In the genomic region with DNA sequence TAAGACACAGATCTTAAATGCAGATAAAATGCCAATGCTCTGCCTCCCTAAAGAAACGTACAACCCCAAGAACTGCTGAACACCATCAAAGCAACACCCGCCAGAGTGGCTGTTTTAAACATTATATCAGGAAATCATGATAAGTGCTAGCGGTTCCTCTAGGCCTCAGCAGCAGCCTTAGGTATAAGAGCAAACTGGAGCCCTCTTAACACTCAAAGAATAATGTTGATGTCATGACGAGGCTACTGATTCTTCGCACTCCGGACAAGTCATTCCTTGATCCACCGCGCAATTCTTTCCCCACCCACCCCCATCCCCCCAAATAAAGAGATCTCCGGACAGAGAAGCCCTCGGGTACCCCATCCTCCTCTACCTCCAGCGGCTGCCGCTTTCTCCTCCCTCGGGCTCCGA, we compare ENCODE assay signal across 8 cellular contexts. TPM values are rescaled to one million over a fixed set of nuclear protein-coding genes. Genes with fewer than 3 reads are reported as not detected.
A peak's percentile ranks its signal among the peaks of the same experiment; 100 is the strongest.
DNase-seq lines count a peak whose midpoint lies in the region; ATAC-seq and TF ChIP-seq lines count a peak whose summit lies in the region.

No MANE protein-coding gene starts in this region.

- H3K9ac ChIP-seq in neural progenitor cell: peak overlapping the region; percentile 79

- H3K4me3 Mint-ChIP-seq in neural progenitor cell: peak overlapping the region; percentile 94

- POLR2A ChIA-PET in A673 (lab: Charles Lee; ENCODE audit: low non-redundant PET): no interaction called here

- peaks cover 29% of the 10 kb centered on the region for H3K4me1 Mint-ChIP-seq in neural progenitor cell

- TF ChIP-seq CTCF in A673 (conservative IDR thresholded peaks at IDR 0.05; ENCODE audit: low read depth, low read length) (no peak), GM12865 (IDR thresholded peaks at IDR 0.05; ENCODE audit: insufficient read depth, low read depth, low read length, missing control alignments) (no peak), epithelial cell of esophagus (IDR thresholded peaks at IDR 0.05; ENCODE audit: insufficient read depth, low read depth, low read length, missing control alignments) (no peak), neural progenitor cell (IDR thresholded peaks at IDR 0.05) (no peak)

- H3K4me2 ChIP-seq in neural progenitor cell: peak overlapping the region; percentile 87

- H3K27me3 ChIP-seq in A673 (replicated peaks; ENCODE audit: insufficient read depth, low read depth, low read length, poor library complexity) (no peaks in the 10 kb centered on the region), neural progenitor cell (peaks cover 15% of the 10 kb centered on the region)

- no TSS peak for BruUV-seq in A673 (replicated peaks; lab: Mats Ljungman, UMichigan)

- H3K27ac Mint-ChIP-seq in neural progenitor cell: peak overlapping the region; percentile 93

- H3K9me3 ChIP-seq in A673 (ENCODE audit: low read depth, low read length, poor library complexity, severe bottlenecking) (no peaks in the 10 kb centered on the region), neural progenitor cell (ENCODE audit: low read depth) (no peaks in the 10 kb centered on the region)

- H3K27me3 Mint-ChIP-seq in neural progenitor cell (ENCODE audit: insufficient read depth, low read depth): peaks cover 3% of the 10 kb centered on the region

- peak overlapping the region; percentile 86 for H2AFZ ChIP-seq in neural progenitor cell (replicated peaks)

- H3K27ac ChIP-seq in A673 (ENCODE audit: low read depth, low read length, poor library complexity, severe bottlenecking) (peak overlapping the region; percentile 84), neural progenitor cell (peak overlapping the region; percentile 53)

- no peak for DNase-seq in A673 (ENCODE audit: low spot score)
- peak; percentile 31 for DNase-seq in GM12865 (ENCODE audit: low read depth)
- DNase-seq in SW480 (ENCODE audit: low spot score): peak; percentile 42
- DNase-seq in epithelial cell of esophagus (ENCODE audit: low read depth): peak; percentile 27
- no peak for DNase-seq in neural progenitor cell (ENCODE audit: low spot score)
- no peak for DNase-seq in activated CD4-positive, CD25-positive, alpha-beta regulatory T cell treated with anti-CD3 and anti-CD28 coated beads, Interleukin-2, amount 50 U/mL, for 72 hours
- DNase-seq in stimulated activated CD4-positive, alpha-beta T cell treated with anti-CD3 and anti-CD28 coated beads, Interleukin-2, amount 100 ng/mL, for 24 hours: no peak

- no peaks in the 10 kb centered on the region for H3K9me3 Mint-ChIP-seq in neural progenitor cell

- ATAC-seq in HG02588 (IDR thresholded peaks at IDR 0.05; ENCODE audit: unreplicated experiment): no peak

- H3F3A ChIP-seq in neural progenitor cell (ENCODE audit: low read depth): peaks cover 13% of the 10 kb centered on the region

- CTCF ChIA-PET in A673 (lab: Charles Lee): no interaction called here

- no peaks in the 10 kb centered on the region for H3K4me1 ChIP-seq in A673 (ENCODE audit: insufficient read depth, low read length, poor library complexity, severe bottlenecking)
- peaks cover 26% of the 10 kb centered on the region for H3K4me1 ChIP-seq in neural progenitor cell

- H3K36me3 Mint-ChIP-seq in neural progenitor cell: peaks cover 9% of the 10 kb centered on the region

- intact Hi-C loops in A673 (cut with micrococcal nuclease; ENCODE audit: unreplicated experiment): no loop called here

- peak overlapping the region; percentile 71 for H3K4me3 ChIP-seq in A673 (ENCODE audit: low read depth, low read length, poor library complexity, severe bottlenecking)
- peak overlapping the region; percentile 99 for H3K4me3 ChIP-seq in GM12865 (ENCODE audit: low read depth, low read length)
- H3K4me3 ChIP-seq in epithelial cell of esophagus (ENCODE audit: low read length): peak overlapping the region; percentile 73
- H3K4me3 ChIP-seq in neural progenitor cell: peak overlapping the region; percentile 88

- peaks cover 59% of the 10 kb centered on the region for H3K79me2 ChIP-seq in neural progenitor cell (ENCODE audit: low read depth)

- H4K20me1 ChIP-seq in neural progenitor cell (ENCODE audit: low read depth): no peaks in the 10 kb centered on the region

- no peaks in the 10 kb centered on the region for H3K36me3 ChIP-seq in A673 (ENCODE audit: insufficient read depth, low read length, poor library complexity, severe bottlenecking)
- H3K36me3 ChIP-seq in neural progenitor cell: no peaks in the 10 kb centered on the region

RNA-seq across cellular contexts. Expression of a gene that starts 0.5 kb away (rescaled TPM):
- total RNA-seq in A673 (2021) (14.8 and 16.0 TPM in 2 replicates), neural progenitor cell (ENCODE audit: low replicate concordance) (18.1 and 27.4 TPM in 2 replicates)

RNA-seq across cellular contexts. Expression of a gene that starts 24.9 kb away (rescaled TPM):
- total RNA-seq in A673 (2021) (25.5 and 27.2 TPM in 2 replicates), neural progenitor cell (ENCODE audit: low replicate concordance) (73.9 and 92.4 TPM in 2 replicates)

Comparison
In these comparisons a context has a peak if more than half of its experiments do, and no peak if none do; other contexts are left out.
1. DNase-seq: peak in GM12865 (single experiment), SW480 (single experiment) and epithelial cell of esophagus (single experiment); none in A673 (single experiment), neural progenitor cell (single experiment), activated CD4-positive, CD25-positive, alpha-beta regulatory T cell treated with anti-CD3 and anti-CD28 coated beads, Interleukin-2, amount 50 U/mL, for 72 hours (single experiment) and stimulated activated CD4-positive, alpha-beta T cell treated with anti-CD3 and anti-CD28 coated beads, Interleukin-2, amount 100 ng/mL, for 24 hours (0 of 2).
2. Peak in every context shown above with its lines, with median percentiles within 50 percentile points of each other: H3K4me3 ChIP-seq.